Comparison of ENCODE assay signal across 1 cellular context in the genomic region with DNA sequence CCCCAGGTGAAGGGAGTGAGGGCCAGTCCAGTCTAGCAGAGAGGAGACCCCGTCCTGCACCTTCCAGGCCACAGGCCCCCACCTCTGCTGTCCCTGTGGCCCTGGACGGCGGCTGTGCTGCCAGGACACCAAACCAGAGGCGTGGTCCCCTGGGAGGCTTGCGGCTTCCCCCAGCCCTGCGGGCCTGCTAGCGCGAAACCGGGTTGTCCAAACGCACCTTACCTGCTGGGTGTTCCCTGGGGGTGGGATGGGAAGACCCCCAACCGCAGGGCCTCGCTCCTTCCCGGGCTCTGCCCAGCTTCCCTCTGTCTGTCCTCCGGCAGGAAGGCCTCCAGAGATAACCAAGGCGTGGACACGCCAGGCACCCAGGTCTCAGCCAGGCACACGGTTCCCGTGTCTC.
TF ChIP-seq lines count a peak whose summit lies in the region.

No MANE protein-coding gene starts in this region.

TF ChIP-seq in HepG2, 621 proteins besides CTCF, POLR2A, EP300 and RAD21:
- TF ChIP-seq ZBTB40 (IDR thresholded peaks at IDR 0.05) (no peak), ZBTB40 (CRISPR knock-in tag; IDR thresholded peaks at IDR 0.05) (no peak), SIN3A (IDR thresholded peaks at IDR 0.05; ENCODE audit: borderline replicate concordance, low read depth, low read length) (no peak), KAT7 (CRISPR knock-in tag; IDR thresholded peaks at IDR 0.05; ENCODE audit: borderline replicate concordance) (no peak), HHEX (CRISPR knock-in tag; IDR thresholded peaks at IDR 0.05) (no peak), CC2D1A (CRISPR knock-in tag; IDR thresholded peaks at IDR 0.05) (no peak), RAD51 (IDR thresholded peaks at IDR 0.05; ENCODE audit: borderline replicate concordance) (no peak), CBX2 (IDR thresholded peaks at IDR 0.05; ENCODE audit: low read depth, low read length) (no peak), CBX2 (CRISPR knock-in tag; IDR thresholded peaks at IDR 0.05; ENCODE audit: low read depth) (no peak), ZMYM4 (CRISPR knock-in tag; IDR thresholded peaks at IDR 0.05) (no peak), ZNF746 (CRISPR knock-in tag; IDR thresholded peaks at IDR 0.05) (no peak), FOXM1 (CRISPR knock-in tag; IDR thresholded peaks at IDR 0.05) (no peak), ZNF296 (CRISPR knock-in tag; conservative IDR thresholded peaks at IDR 0.05) (no peak)
- TF ChIP-seq, protein P1, sequence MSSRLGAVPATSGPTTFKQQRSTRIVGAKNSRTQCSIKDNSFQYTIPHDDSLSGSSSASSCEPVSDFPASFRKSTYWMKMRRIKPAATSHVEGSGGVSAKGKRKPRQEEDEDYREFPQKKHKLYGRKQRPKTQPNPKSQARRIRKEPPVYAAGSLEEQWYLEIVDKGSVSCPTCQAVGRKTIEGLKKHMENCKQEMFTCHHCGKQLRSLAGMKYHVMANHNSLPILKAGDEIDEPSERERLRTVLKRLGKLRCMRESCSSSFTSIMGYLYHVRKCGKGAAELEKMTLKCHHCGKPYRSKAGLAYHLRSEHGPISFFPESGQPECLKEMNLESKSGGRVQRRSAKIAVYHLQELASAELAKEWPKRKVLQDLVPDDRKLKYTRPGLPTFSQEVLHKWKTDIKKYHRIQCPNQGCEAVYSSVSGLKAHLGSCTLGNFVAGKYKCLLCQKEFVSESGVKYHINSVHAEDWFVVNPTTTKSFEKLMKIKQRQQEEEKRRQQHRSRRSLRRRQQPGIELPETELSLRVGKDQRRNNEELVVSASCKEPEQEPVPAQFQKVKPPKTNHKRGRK (CRISPR knock-in tag; IDR thresholded peaks at IDR 0.05), result no peak
TF ChIP-seq in HepG2: peak in this region for 0.
